In the genomic region with DNA sequence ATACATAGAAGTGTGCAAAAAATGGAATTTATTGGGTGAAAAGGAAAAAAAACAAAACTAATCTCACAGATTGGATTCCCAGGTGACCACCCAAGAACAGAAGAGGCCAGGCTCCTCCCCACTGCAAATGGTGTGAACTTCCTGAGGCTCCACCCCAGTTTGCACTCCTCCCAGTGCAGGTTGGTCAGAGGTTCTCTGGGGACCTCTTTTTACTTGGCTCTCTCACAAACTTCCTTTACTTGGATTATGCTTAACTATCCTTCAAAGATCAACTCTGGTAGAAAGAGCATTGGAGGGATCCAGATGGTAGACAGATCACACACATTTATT, we compare ENCODE assay signal across 8 cellular contexts.
"Had no signal": no experiment of that assay in that cellular context is flagged by ENCODE, and none has a peak within 500 bp of the region (broad histone marks: within the 10 kb centered on the region; RNA-seq: fewer than 3 reads in every experiment).

No MANE protein-coding gene starts in this region.

- H3K9me3 ChIP-seq: HAP-1 had no signal

- ATAC-seq: HCT116, K562 had no signal

- H3K4me3 Mint-ChIP-seq: HFFc6 had no signal

- H3K4me3 ChIP-seq: GM23248, HAP-1, K562 had no signal

- H3K27ac Mint-ChIP-seq: HFFc6 had no signal

- H3K36me3 ChIP-seq: HAP-1 had no signal

- H3K9ac ChIP-seq: GM23248 had no signal

- DNase-seq: GM23248, GOT3, H7, HFFc6, IMR-90 had no signal

- H3K27ac ChIP-seq: GM23248 had no signal

- H3K4me1 ChIP-seq: HAP-1 had no signal
